In genomic region chr1:109910963-109911798, GRCh38 we compare ENCODE assay signal across 8 cellular contexts. TPM values are rescaled to one million over a fixed set of nuclear protein-coding genes. Genes with fewer than 3 reads are reported as not detected.
DNase-seq lines count a peak whose midpoint lies in the region; ATAC-seq lines count a peak whose summit lies in the region.

No MANE protein-coding gene starts in this region.

- no peaks in the 10 kb centered on the region for H3K27me3 Mint-ChIP-seq in T-helper 17 cell

- peaks cover 7 to 43% of the 10 kb centered on the region in 2 donors for H3K4me1 ChIP-seq in muscle layer of duodenum (ENCODE audit: control insufficient read depth in 1 of 2, insufficient read depth in 2 of 2, low read length in 2 of 2)

- DNase-seq in NCI-H146 (lab: John Stamatoyannopoulos, UW) (peak; percentile 24), NCI-H146 treated with DMSO at 0.1 percent for 48 hours (lab: John Stamatoyannopoulos, UW; ENCODE audit: unreplicated experiment) (no peak), T-helper 17 cell (no peak), dermis blood vessel endothelial cell (peak; percentile 43), NCI-H446 (lab: John Stamatoyannopoulos, UW) (no peak), AML-193 (lab: John Stamatoyannopoulos, UW) (no peak), GM19240 (ENCODE audit: insufficient read length, low spot score) (no peak)

- peaks cover 9% of the 10 kb centered on the region for H3K36me3 Mint-ChIP-seq in T-helper 17 cell (ENCODE audit: low read depth)

- peak overlapping the region; percentile 98 for H3K4me3 Mint-ChIP-seq in T-helper 17 cell

- H3K27ac Mint-ChIP-seq in T-helper 17 cell, result peak overlapping the region; percentile 96

- peaks cover 6 to 7% of the 10 kb centered on the region in 2 donors for H3K36me3 ChIP-seq in muscle layer of duodenum (ENCODE audit: control insufficient read depth in 1 of 2, insufficient read depth in 2 of 2, low read length in 2 of 2)

- H3K27me3 ChIP-seq in muscle layer of duodenum (ENCODE audit: low read depth, low read length), result no peaks in the 10 kb centered on the region

- peak overlapping the region; percentile 70 to 96 for H3K4me3 ChIP-seq in muscle layer of duodenum (ENCODE audit: low read depth in 1 of 2, low read length in 2 of 2)

- ATAC-seq in T-helper 17 cell, result peak; percentile 23

- H3K4me1 Mint-ChIP-seq in T-helper 17 cell, result peaks cover 61% of the 10 kb centered on the region

- no peaks in the 10 kb centered on the region for H3K9me3 ChIP-seq in T-helper 17 cell (ENCODE audit: control insufficient read depth, low read length, poor library complexity, severe bottlenecking)
- no peaks in the 10 kb centered on the region for H3K9me3 ChIP-seq in muscle layer of duodenum (ENCODE audit: control insufficient read depth in 1 of 2, low read length in 2 of 2)

- H3K27ac ChIP-seq in muscle layer of duodenum (ENCODE audit: low read length), result peak overlapping the region; percentile 56

RNA-seq across cellular contexts. Expression of gene CSF1, which starts 0.5 kb away (rescaled TPM):
- total RNA-seq in T-helper 17 cell, result 10 to 100 TPM; 15.4 to 20.3 TPM
- total RNA-seq in dermis blood vessel endothelial cell, result 19.6 and 21.1 TPM in 2 replicates

Comparison
In these comparisons a context has a peak if more than half of its experiments do, and no peak if none do; other contexts are left out.
1. DNase-seq: peak in NCI-H146 (single experiment) and dermis blood vessel endothelial cell (single experiment); none in NCI-H146 treated with DMSO at 0.1 percent for 48 hours (single experiment), T-helper 17 cell (0 of 3), NCI-H446 (0 of 2), AML-193 (0 of 2) and GM19240 (single experiment).